ENCODE assay signal across 24 cellular contexts in the genomic region with DNA sequence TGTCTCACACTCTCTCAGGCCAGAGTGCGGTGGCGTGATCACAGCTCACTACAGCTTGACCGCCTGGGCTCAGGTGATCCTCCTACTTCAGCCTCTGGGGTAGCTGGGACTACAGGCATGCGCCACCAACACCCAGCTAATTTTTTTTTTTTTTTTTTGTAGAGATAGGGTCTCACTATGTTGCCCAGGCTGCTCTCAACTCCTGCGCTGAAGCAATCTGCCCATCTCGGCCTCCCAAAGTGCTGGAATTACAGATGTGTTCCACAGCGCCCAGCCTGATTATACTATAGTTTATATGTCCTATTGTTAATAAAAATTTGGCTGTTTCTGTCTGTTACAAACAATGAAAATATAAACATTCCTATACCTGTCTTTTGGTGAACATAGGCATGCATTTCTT.
"Had no signal": no experiment of that assay in that cellular context is flagged by ENCODE, and none has a peak within 500 bp of the region (broad histone marks: within the 10 kb centered on the region; RNA-seq: fewer than 3 reads in every experiment).

No MANE protein-coding gene starts in this region.

- H3K4me3 ChIP-seq: colonic mucosa, esophagus squamous epithelium, gastrocnemius medialis, heart right ventricle, left lung, lower lobe of right lung, mucosa of descending colon had no signal

- H3K9me3 Mint-ChIP-seq: dendritic cell treated with granulocyte-macrophage colony-stimulating factor and Interleukin-4, amounts not matched to agents 40 ng/mL and 50 ng/mL, for 4 days; effector memory CD8-positive, alpha-beta T cell; endodermal cell; mesothelial cell of epicardium had no signal

- H3K9me3 ChIP-seq: colonic mucosa, esophagus squamous epithelium, gastrocnemius medialis, heart right ventricle, left lung, lower lobe of right lung, mucosa of descending colon had no signal

- ATAC-seq: effector memory CD8-positive, alpha-beta T cell; esophagus mucosa; gastrocnemius medialis; heart right ventricle; left cardiac atrium; left lung; left ventricle myocardium superior; lower lobe of right lung; mucosa of descending colon had no signal

- H3K27ac ChIP-seq: colonic mucosa, esophagus squamous epithelium, heart right ventricle, left lung, lower lobe of right lung had no signal

- H3K4me3 Mint-ChIP-seq: dendritic cell treated with granulocyte-macrophage colony-stimulating factor and Interleukin-4, amounts not matched to agents 40 ng/mL and 50 ng/mL, for 4 days; effector memory CD8-positive, alpha-beta T cell; endodermal cell; mesothelial cell of epicardium; naive B cell had no signal

- DNase-seq: colonic mucosa; cortex of kidney; effector CD8-positive, alpha-beta T cell; effector memory CD8-positive, alpha-beta T cell; endodermal cell; erythroblast; esophagus squamous epithelium; foreskin fibroblast; foreskin melanocyte; gastrocnemius medialis; glutamatergic neuron; head of caudate nucleus; heart right ventricle; hippocampal formation; left cardiac atrium; left lung; left ventricle myocardium superior; lower lobe of right lung; mesenchymal stem cell; mucosa of descending colon; naive B cell had no signal

- H3K4me1 ChIP-seq: colonic mucosa had no signal

- H3K4me1 Mint-ChIP-seq: naive B cell had no signal

- H3K27ac Mint-ChIP-seq: dendritic cell treated with granulocyte-macrophage colony-stimulating factor and Interleukin-4, amounts not matched to agents 40 ng/mL and 50 ng/mL, for 4 days; effector memory CD8-positive, alpha-beta T cell; endodermal cell; naive B cell had no signal

- H3K36me3 ChIP-seq: colonic mucosa, esophagus squamous epithelium, gastrocnemius medialis, heart right ventricle, left lung, lower lobe of right lung had no signal

- H3K27me3 ChIP-seq: colonic mucosa, esophagus squamous epithelium, gastrocnemius medialis, heart right ventricle, left lung had no signal

- H3K36me3 Mint-ChIP-seq: mesothelial cell of epicardium, naive B cell had no signal
